1 cellular context compared by ENCODE assay signal in the genomic region with DNA sequence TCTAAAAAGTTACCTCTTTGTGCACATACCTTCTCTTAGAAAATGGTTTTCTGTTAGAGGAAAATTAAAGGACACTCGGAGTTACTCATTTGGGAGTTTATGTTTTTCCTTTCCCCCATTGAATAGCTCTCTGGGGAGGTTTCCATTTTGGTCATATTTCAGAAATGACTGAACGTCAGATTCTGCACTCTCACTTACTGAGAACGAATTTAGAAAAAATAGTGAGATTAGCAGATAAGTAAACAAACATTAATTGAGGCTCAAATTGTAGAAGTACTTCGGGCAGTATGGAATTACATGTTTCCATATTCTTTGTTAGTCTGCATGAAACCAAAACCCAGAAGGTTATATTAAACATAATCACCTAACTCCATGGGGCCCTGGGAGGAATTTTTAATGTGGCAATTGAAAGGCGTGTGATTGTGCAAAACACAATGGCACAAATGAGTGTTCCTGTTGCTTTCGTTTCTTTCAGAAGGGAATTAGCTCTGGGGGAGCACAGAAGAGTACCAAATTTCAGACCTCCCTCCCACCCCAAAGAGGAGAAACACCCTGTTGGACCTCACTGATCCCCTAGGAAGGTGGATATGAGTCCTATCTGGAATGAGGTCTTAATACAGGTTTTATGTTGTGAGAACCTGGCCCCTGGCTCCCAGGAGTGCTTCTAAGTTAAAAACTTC.
TF ChIP-seq lines count a peak whose summit lies in the region.

No MANE protein-coding gene starts in this region.

TF ChIP-seq in GM12878, 131 proteins besides CTCF, POLR2A, EP300 and RAD21 (continued from another document):
- TF ChIP-seq, protein P1, sequence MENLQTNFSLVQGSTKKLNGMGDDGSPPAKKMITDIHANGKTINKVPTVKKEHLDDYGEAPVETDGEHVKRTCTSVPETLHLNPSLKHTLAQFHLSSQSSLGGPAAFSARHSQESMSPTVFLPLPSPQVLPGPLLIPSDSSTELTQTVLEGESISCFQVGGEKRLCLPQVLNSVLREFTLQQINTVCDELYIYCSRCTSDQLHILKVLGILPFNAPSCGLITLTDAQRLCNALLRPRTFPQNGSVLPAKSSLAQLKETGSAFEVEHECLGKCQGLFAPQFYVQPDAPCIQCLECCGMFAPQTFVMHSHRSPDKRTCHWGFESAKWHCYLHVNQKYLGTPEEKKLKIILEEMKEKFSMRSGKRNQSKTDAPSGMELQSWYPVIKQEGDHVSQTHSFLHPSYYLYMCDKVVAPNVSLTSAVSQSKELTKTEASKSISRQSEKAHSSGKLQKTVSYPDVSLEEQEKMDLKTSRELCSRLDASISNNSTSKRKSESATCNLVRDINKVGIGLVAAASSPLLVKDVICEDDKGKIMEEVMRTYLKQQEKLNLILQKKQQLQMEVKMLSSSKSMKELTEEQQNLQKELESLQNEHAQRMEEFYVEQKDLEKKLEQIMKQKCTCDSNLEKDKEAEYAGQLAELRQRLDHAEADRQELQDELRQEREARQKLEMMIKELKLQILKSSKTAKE (IDR thresholded peaks at IDR 0.05; ENCODE audit: low read depth, poor library complexity, severe bottlenecking): peak; percentile 66
- TF ChIP-seq, protein P2, sequence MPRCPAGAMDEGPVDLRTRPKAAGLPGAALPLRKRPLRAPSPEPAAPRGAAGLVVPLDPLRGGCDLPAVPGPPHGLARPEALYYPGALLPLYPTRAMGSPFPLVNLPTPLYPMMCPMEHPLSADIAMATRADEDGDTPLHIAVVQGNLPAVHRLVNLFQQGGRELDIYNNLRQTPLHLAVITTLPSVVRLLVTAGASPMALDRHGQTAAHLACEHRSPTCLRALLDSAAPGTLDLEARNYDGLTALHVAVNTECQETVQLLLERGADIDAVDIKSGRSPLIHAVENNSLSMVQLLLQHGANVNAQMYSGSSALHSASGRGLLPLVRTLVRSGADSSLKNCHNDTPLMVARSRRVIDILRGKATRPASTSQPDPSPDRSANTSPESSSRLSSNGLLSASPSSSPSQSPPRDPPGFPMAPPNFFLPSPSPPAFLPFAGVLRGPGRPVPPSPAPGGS (IDR thresholded peaks at IDR 0.05; ENCODE audit: borderline replicate concordance, insufficient read depth, low read depth, low read length, poor library complexity, severe bottlenecking): peak; percentile 67
- no peak for TF ChIP-seq TCF12 (IDR thresholded peaks at IDR 0.05; ENCODE audit: low read depth, low read length)
- no peak for TF ChIP-seq CBFB (IDR thresholded peaks at IDR 0.05; ENCODE audit: low read depth)
- no peak for TF ChIP-seq POU2F2 (IDR thresholded peaks at IDR 0.05; ENCODE audit: borderline replicate concordance, low read depth, low read length)
- peak; percentile 71 for TF ChIP-seq IKZF1 (conservative IDR thresholded peaks at IDR 0.05)
- TF ChIP-seq EED (IDR thresholded peaks at IDR 0.05; ENCODE audit: low read depth): peak; percentile 64
- peak; percentile 94 for TF ChIP-seq NFIC (IDR thresholded peaks at IDR 0.05; ENCODE audit: low read depth, low read length)
- TF ChIP-seq, protein P3, sequence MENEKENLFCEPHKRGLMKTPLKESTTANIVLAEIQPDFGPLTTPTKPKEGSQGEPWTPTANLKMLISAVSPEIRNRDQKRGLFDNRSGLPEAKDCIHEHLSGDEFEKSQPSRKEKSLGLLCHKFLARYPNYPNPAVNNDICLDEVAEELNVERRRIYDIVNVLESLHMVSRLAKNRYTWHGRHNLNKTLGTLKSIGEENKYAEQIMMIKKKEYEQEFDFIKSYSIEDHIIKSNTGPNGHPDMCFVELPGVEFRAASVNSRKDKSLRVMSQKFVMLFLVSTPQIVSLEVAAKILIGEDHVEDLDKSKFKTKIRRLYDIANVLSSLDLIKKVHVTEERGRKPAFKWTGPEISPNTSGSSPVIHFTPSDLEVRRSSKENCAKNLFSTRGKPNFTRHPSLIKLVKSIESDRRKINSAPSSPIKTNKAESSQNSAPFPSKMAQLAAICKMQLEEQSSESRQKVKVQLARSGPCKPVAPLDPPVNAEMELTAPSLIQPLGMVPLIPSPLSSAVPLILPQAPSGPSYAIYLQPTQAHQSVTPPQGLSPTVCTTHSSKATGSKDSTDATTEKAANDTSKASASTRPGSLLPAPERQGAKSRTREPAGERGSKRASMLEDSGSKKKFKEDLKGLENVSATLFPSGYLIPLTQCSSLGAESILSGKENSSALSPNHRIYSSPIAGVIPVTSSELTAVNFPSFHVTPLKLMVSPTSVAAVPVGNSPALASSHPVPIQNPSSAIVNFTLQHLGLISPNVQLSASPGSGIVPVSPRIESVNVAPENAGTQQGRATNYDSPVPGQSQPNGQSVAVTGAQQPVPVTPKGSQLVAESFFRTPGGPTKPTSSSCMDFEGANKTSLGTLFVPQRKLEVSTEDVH (IDR thresholded peaks at IDR 0.05; ENCODE audit: low read depth, partially characterized antibody): no peak
- no peak for TF ChIP-seq RFX5 (IDR thresholded peaks at IDR 0.05; ENCODE audit: low read depth, low read length)
- peak; percentile 52 for TF ChIP-seq MTA2 (IDR thresholded peaks at IDR 0.05; ENCODE audit: low read depth)
- TF ChIP-seq ZNF24 (IDR thresholded peaks at IDR 0.05): 0 out of 2 replicates have a peak, but pooled peaks have one; percentile 43
- 0 out of 2 replicates have a peak, but pooled peaks have one; percentile 61 for TF ChIP-seq ATF7 (IDR thresholded peaks at IDR 0.05; ENCODE audit: low read depth)
- no peak for TF ChIP-seq NR2C2 (IDR thresholded peaks at IDR 0.05; ENCODE audit: borderline replicate concordance, control insufficient read depth, insufficient read length, low read depth)
- TF ChIP-seq CREB1 (IDR thresholded peaks at IDR 0.05; ENCODE audit: low read depth): 0 out of 2 replicates have a peak, but pooled peaks have one; percentile 8
- TF ChIP-seq CHD2 (IDR thresholded peaks at IDR 0.05; ENCODE audit: borderline replicate concordance, low read depth, low read length): no peak
- TF ChIP-seq, protein P4, sequence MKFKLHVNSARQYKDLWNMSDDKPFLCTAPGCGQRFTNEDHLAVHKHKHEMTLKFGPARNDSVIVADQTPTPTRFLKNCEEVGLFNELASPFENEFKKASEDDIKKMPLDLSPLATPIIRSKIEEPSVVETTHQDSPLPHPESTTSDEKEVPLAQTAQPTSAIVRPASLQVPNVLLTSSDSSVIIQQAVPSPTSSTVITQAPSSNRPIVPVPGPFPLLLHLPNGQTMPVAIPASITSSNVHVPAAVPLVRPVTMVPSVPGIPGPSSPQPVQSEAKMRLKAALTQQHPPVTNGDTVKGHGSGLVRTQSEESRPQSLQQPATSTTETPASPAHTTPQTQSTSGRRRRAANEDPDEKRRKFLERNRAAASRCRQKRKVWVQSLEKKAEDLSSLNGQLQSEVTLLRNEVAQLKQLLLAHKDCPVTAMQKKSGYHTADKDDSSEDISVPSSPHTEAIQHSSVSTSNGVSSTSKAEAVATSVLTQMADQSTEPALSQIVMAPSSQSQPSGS (IDR thresholded peaks at IDR 0.05; ENCODE audit: low read length): peak; percentile 89
- peak; percentile 99 for TF ChIP-seq JUNB (IDR thresholded peaks at IDR 0.05)
- peak; percentile 79; the same call in 1 of the 2 replicates for TF ChIP-seq BCL11A (IDR thresholded peaks at IDR 0.05; ENCODE audit: low read depth, low read length)
- TF ChIP-seq BMI1 (IDR thresholded peaks at IDR 0.05; ENCODE audit: borderline replicate concordance): peak; percentile 63; the same call in 1 of the 2 replicates
- TF ChIP-seq, protein P5, sequence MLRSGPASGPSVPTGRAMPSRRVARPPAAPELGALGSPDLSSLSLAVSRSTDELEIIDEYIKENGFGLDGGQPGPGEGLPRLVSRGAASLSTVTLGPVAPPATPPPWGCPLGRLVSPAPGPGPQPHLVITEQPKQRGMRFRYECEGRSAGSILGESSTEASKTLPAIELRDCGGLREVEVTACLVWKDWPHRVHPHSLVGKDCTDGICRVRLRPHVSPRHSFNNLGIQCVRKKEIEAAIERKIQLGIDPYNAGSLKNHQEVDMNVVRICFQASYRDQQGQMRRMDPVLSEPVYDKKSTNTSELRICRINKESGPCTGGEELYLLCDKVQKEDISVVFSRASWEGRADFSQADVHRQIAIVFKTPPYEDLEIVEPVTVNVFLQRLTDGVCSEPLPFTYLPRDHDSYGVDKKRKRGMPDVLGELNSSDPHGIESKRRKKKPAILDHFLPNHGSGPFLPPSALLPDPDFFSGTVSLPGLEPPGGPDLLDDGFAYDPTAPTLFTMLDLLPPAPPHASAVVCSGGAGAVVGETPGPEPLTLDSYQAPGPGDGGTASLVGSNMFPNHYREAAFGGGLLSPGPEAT (IDR thresholded peaks at IDR 0.05; ENCODE audit: low read depth): peak; percentile 75; the same call in 1 of the 2 replicates
- peak; percentile 62; the same call in 1 of the 2 replicates for TF ChIP-seq ZBED1 (IDR thresholded peaks at IDR 0.05; ENCODE audit: borderline replicate concordance)
